ENCODE assay signal across 19 cellular contexts in the genomic region with DNA sequence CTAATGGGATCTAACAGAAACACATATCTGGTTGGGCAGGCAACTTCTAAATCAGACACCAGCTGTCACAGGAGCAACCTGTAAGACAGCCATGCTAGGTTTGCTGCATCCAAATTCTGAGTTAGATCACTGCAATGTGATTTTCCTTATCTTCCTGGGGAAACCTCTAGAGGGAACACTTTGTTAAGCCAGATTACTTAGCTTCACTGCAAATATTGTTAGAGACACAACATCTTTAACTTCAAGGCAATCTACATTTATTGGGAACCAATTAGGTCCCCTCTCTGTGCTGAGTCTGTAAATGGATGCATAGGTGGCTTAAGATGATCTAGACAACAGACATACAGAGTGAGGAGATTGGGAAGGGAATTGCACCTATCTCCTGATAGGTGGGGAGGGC.
"Had no signal": no experiment of that assay in that cellular context is flagged by ENCODE, and none has a peak within 500 bp of the region (broad histone marks: within the 10 kb centered on the region; RNA-seq: fewer than 3 reads in every experiment).

No MANE protein-coding gene starts in this region.

- H3K36me3 ChIP-seq: brain microvascular endothelial cell, gastrocnemius medialis, left ventricle myocardium inferior, prostate gland, right atrium auricular region, tibial nerve, uterus had no signal

- H3K27ac ChIP-seq: brain microvascular endothelial cell, coronary artery, gastrocnemius medialis, left ventricle myocardium inferior, prostate gland, right atrium auricular region, tibial nerve, uterus had no signal

- H3K4me1 Mint-ChIP-seq: activated naive CD4-positive, alpha-beta T cell treated with anti-CD3 and anti-CD28 coated beads, Interleukin-2, amount 10 ng/mL, durations not matched to agents 7 days and 5 days had no signal

- DNase-seq: activated CD4-positive, alpha-beta T cell treated with anti-CD3 and anti-CD28 coated beads for 48 hours; activated CD4-positive, CD25-positive, alpha-beta regulatory T cell; activated CD8-positive, alpha-beta T cell treated with anti-CD3 and anti-CD28 coated beads, Interleukin-2, amount 10 ng/mL, durations not matched to agents 7 days and 5 days; activated naive CD4-positive, alpha-beta T cell treated with anti-CD3 and anti-CD28 coated beads, Interleukin-2, amount 10 ng/mL, durations not matched to agents 7 days and 5 days; activated T-cell treated with anti-CD3 and anti-CD28 coated beads, Interleukin-2, amount 50 U/mL, for 4 hours; aorta; brain microvascular endothelial cell; gastrocnemius medialis; head of caudate nucleus; kidney; left ventricle myocardium inferior; stimulated activated naive CD8-positive, alpha-beta T cell treated with anti-CD3 and anti-CD28 coated beads, Interleukin-15, Interleukin-2, amounts not matched to agents 100 U/mL and 50 U/mL, for 24 hours; substantia nigra; T-helper 2 cell; uterus had no signal

- H3K4me3 ChIP-seq: coronary artery, gastrocnemius medialis, left ventricle myocardium inferior, prostate gland, right atrium auricular region, tibial nerve, uterus had no signal

- H3K27ac Mint-ChIP-seq: activated CD8-positive, alpha-beta T cell treated with anti-CD3 and anti-CD28 coated beads, Interleukin-2, amount 10 ng/mL, durations not matched to agents 7 days and 5 days; activated naive CD4-positive, alpha-beta T cell treated with anti-CD3 and anti-CD28 coated beads, Interleukin-2, amount 10 ng/mL, durations not matched to agents 7 days and 5 days had no signal

- H3K36me3 Mint-ChIP-seq: activated naive CD4-positive, alpha-beta T cell treated with anti-CD3 and anti-CD28 coated beads, Interleukin-2, amount 10 ng/mL, durations not matched to agents 7 days and 5 days had no signal

- H3K9me3 Mint-ChIP-seq: activated naive CD4-positive, alpha-beta T cell treated with anti-CD3 and anti-CD28 coated beads, Interleukin-2, amount 10 ng/mL, durations not matched to agents 7 days and 5 days; activated T-cell treated with anti-CD3 and anti-CD28 coated beads, Interleukin-2, amount 50 U/mL, for 4 hours had no signal

- H3K4me3 Mint-ChIP-seq: activated CD8-positive, alpha-beta T cell treated with anti-CD3 and anti-CD28 coated beads, Interleukin-2, amount 10 ng/mL, durations not matched to agents 7 days and 5 days; activated naive CD4-positive, alpha-beta T cell treated with anti-CD3 and anti-CD28 coated beads, Interleukin-2, amount 10 ng/mL, durations not matched to agents 7 days and 5 days; activated T-cell treated with anti-CD3 and anti-CD28 coated beads, Interleukin-2, amount 50 U/mL, for 4 hours had no signal

- H3K27me3 ChIP-seq: brain microvascular endothelial cell, gastrocnemius medialis, right atrium auricular region, tibial nerve, uterus had no signal

- H3K9me3 ChIP-seq: gastrocnemius medialis, left ventricle myocardium inferior, prostate gland, right atrium auricular region, tibial nerve, uterus had no signal

- ATAC-seq: activated CD8-positive, alpha-beta T cell treated with anti-CD3 and anti-CD28 coated beads, Interleukin-2, amount 10 ng/mL, durations not matched to agents 7 days and 5 days; activated T-cell treated with anti-CD3 and anti-CD28 coated beads, Interleukin-2, amount 50 U/mL, for 4 hours; gastrocnemius medialis; stimulated activated naive CD8-positive, alpha-beta T cell treated with anti-CD3 and anti-CD28 coated beads, Interleukin-15, Interleukin-2, amounts not matched to agents 100 U/mL and 50 U/mL, for 24 hours had no signal

- H3K4me1 ChIP-seq: gastrocnemius medialis, left ventricle myocardium inferior, prostate gland, right atrium auricular region, tibial nerve, uterus had no signal
